Comparison of ENCODE assay signal across 8 cellular contexts in the genomic region with DNA sequence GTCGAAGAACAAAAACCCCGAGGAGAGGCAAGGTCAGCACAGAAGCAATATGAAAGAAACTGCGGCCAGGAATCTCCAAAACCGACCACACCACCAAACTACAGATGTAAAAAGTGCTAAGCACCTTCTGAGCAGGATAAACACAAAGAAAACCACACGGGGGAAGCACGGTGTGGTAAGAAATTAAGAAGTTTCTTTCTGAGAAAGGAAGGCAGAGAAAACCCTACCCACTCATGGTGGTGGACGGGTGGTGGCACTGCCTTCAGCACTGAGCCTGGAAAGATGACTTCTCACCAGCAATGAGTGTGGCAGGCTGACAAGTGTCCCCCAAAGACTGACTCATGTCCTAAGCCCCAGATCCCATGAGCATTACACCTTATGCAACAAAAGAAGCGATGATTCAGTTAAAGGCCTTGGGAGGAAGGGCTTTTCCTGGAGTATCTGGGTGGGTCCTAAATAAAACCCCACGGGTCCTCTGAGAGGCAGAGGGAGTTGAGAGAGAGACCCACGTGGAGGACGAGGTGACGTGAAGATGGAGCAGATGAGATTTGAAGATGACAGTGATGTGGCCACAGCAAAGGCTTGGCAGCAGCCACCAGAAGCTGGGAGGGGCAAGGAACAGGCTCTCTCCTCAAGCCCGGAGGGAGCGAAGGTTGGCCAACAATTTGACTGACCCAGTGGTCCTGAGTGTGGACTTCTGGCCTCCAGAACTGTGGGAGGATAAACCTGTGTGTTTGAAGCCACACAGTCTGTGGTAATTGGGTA.
DNase-seq lines count a peak whose midpoint lies in the region; ATAC-seq lines count a peak whose summit lies in the region.

No MANE protein-coding gene starts in this region.

- H3K4me1 Mint-ChIP-seq in activated CD8-positive, alpha-beta T cell treated with anti-CD3 and anti-CD28 coated beads, Interleukin-2, amount 10 ng/mL, durations not matched to agents 7 days and 5 days (ENCODE audit: low read depth) = peaks cover 36% of the 10 kb centered on the region

- H3K9me3 Mint-ChIP-seq in activated CD8-positive, alpha-beta T cell treated with anti-CD3 and anti-CD28 coated beads, Interleukin-2, amount 10 ng/mL, durations not matched to agents 7 days and 5 days (ENCODE audit: insufficient read depth) = no peaks in the 10 kb centered on the region

- CTCF ChIA-PET in activated CD8-positive, alpha-beta T cell treated with anti-CD3 and anti-CD28 coated beads, Interleukin-2, amount 10 ng/mL, durations not matched to agents 7 days and 5 days (lab: Charles Lee) = no interaction called here

- intact Hi-C loops in cardiac septum (cut with DNase I) = no loop called here

- peaks cover 2% of the 10 kb centered on the region for H3K36me3 Mint-ChIP-seq in activated CD8-positive, alpha-beta T cell treated with anti-CD3 and anti-CD28 coated beads, Interleukin-2, amount 10 ng/mL, durations not matched to agents 7 days and 5 days (ENCODE audit: low read depth)

- H3K4me3 Mint-ChIP-seq in activated CD8-positive, alpha-beta T cell treated with anti-CD3 and anti-CD28 coated beads, Interleukin-2, amount 10 ng/mL, durations not matched to agents 7 days and 5 days = peak overlapping the region; percentile 6

- peak; percentile 80 for ATAC-seq in HG02588 (IDR thresholded peaks at IDR 0.05; ENCODE audit: unreplicated experiment)
- ATAC-seq in activated CD8-positive, alpha-beta T cell treated with anti-CD3 and anti-CD28 coated beads, Interleukin-2, amount 10 ng/mL, durations not matched to agents 7 days and 5 days = peak; percentile 84
- ATAC-seq in HG03175 (IDR thresholded peaks at IDR 0.05; ENCODE audit: unreplicated experiment) = no peak
- ATAC-seq in HG03521 (IDR thresholded peaks at IDR 0.05; ENCODE audit: unreplicated experiment) = no peak

- H3K27me3 Mint-ChIP-seq in activated CD8-positive, alpha-beta T cell treated with anti-CD3 and anti-CD28 coated beads, Interleukin-2, amount 10 ng/mL, durations not matched to agents 7 days and 5 days (ENCODE audit: low read depth) = peaks cover 35% of the 10 kb centered on the region

- H3K27ac Mint-ChIP-seq in activated CD8-positive, alpha-beta T cell treated with anti-CD3 and anti-CD28 coated beads, Interleukin-2, amount 10 ng/mL, durations not matched to agents 7 days and 5 days = peak overlapping the region; percentile 69

- POLR2A ChIA-PET in activated CD8-positive, alpha-beta T cell treated with anti-CD3 and anti-CD28 coated beads, Interleukin-2, amount 10 ng/mL, durations not matched to agents 7 days and 5 days (lab: Charles Lee) = no interaction called here

- DNase-seq in Daoy (ENCODE audit: low read depth) = peak; percentile 33
- DNase-seq in activated CD8-positive, alpha-beta T cell treated with anti-CD3 and anti-CD28 coated beads, Interleukin-2, amount 10 ng/mL, durations not matched to agents 7 days and 5 days = peak; percentile 76
- DNase-seq in iris pigment epithelial cell (ENCODE audit: low read depth) = peak; percentile 59
- DNase-seq in islet precursor cell = no peak
- DNase-seq in cardiac septum (ENCODE audit: low spot score) = no peak

Comparison
In these comparisons a context has a peak if more than half of its experiments do, and no peak if none do; other contexts are left out.
1. DNase-seq: peak in Daoy (single experiment), activated CD8-positive, alpha-beta T cell treated with anti-CD3 and anti-CD28 coated beads, Interleukin-2, amount 10 ng/mL, durations not matched to agents 7 days and 5 days (single experiment) and iris pigment epithelial cell (single experiment); none in islet precursor cell (single experiment) and cardiac septum (single experiment).
2. ATAC-seq: peak in HG02588 (single experiment) and activated CD8-positive, alpha-beta T cell treated with anti-CD3 and anti-CD28 coated beads, Interleukin-2, amount 10 ng/mL, durations not matched to agents 7 days and 5 days (single experiment); none in HG03175 (single experiment) and HG03521 (single experiment).